ENCODE assay signal across 20 cellular contexts in genomic region chr14:104734991-104735779, GRCh38. TPM values are rescaled to one million over a fixed set of nuclear protein-coding genes. Genes with fewer than 3 reads are reported as not detected.
DNase-seq lines count a peak whose midpoint lies in the region; ATAC-seq, FAIRE-seq and TF ChIP-seq lines count a peak whose summit lies in the region.
"Had no signal": no experiment of that assay in that cellular context is flagged by ENCODE, and none has a peak within 500 bp of the region (broad histone marks: within the 10 kb centered on the region; RNA-seq: fewer than 3 reads in every experiment).

No MANE protein-coding gene starts in this region.

- TF ChIP-seq POLR2A in HepG2 (IDR thresholded peaks at IDR 0.05; ENCODE audit: insufficient read depth in 1 of 2, low read depth in 2 of 2, low read length in 2 of 2) = peak in 1 of 2 experiments; percentile 65; a peak in 2 of 4 replicates
- no peak for TF ChIP-seq POLR2A in stomach (IDR thresholded peaks at IDR 0.05)

- H3K27me3 ChIP-seq in HepG2 (ENCODE audit: control insufficient read depth in 1 of 2, insufficient read depth in 2 of 2, low read length in 2 of 2) (no peaks in the 10 kb centered on the region), stomach (no peaks in the 10 kb centered on the region)
- H3K27me3 ChIP-seq: pancreas had no signal

- H3K4me3 ChIP-seq in HEK293 (ENCODE audit: low read depth, low read length) (no peak overlapping the region), coronary artery (no peak overlapping the region), HepG2 (replicated peaks in 1 of 3; ENCODE audit: insufficient read depth in 1 of 3, low read depth in 2 of 3, low read length in 3 of 3) (peak overlapping the region in 1 of 3 experiments; percentile 15; a peak in 2 of 6 replicates), stomach (no peak overlapping the region)
- H3K4me3 ChIP-seq: mucosa of descending colon, pancreas had no signal

- H4K20me1 ChIP-seq in HepG2 (ENCODE audit: insufficient read depth, low read length) = no peaks in the 10 kb centered on the region

- H3K79me2 ChIP-seq in HepG2 (ENCODE audit: insufficient read depth, low read length) = no peaks in the 10 kb centered on the region

- H3K9me3 ChIP-seq in HEK293 (ENCODE audit: control insufficient read depth, insufficient read depth, low read depth, low read length) = no peaks in the 10 kb centered on the region
- no peaks in the 10 kb centered on the region for H3K9me3 ChIP-seq in HepG2 (ENCODE audit: low read length)
- no peaks in the 10 kb centered on the region for H3K9me3 ChIP-seq in stomach
- H3K9me3 ChIP-seq: Caco-2, mucosa of descending colon, pancreas had no signal

- DNase-seq in coronary artery (ENCODE audit: low spot score) (no peak), HepG2 (ENCODE audit: low spot score) (peak; percentile 83), stomach (no peak), GF-D8 (lab: John Stamatoyannopoulos, UW) (no peak), NCI-H187 treated with DMSO at 0.1 percent for 48 hours (lab: John Stamatoyannopoulos, UW) (no peak), NCI-H128 (lab: John Stamatoyannopoulos, UW; ENCODE audit: unreplicated experiment) (no peak)
- DNase-seq: activated naive CD4-positive, alpha-beta T cell; Caco-2; effector memory CD8-positive, alpha-beta T cell; foreskin fibroblast; GDM1; immature natural killer cell; mucosa of descending colon; NCI-H2227 treated with DMSO at 0.1 percent for 48 hours; pancreas had no signal

- TF ChIP-seq CTCF in HEK293 (tag by site-specific recombination; IDR thresholded peaks at IDR 0.05) (no peak), coronary artery (IDR thresholded peaks at IDR 0.05) (no peak), HepG2 (CRISPR knock-in tag; IDR thresholded peaks at IDR 0.05) (peak; percentile 29), stomach (IDR thresholded peaks at IDR 0.05) (no peak)

- peak overlapping the region; percentile 58 for H3K9ac ChIP-seq in HepG2 (ENCODE audit: insufficient read depth, low read depth, low read length)

- in situ Hi-C loops in HepG2 (cut with HindIII; ENCODE audit: extremely low pct_ligation_motif_present, low pct_unique_long_range_greater_than_20kb) = no loop called here

- H2AFZ ChIP-seq in HepG2 (ENCODE audit: low read length) = no peak overlapping the region

- peak; percentile 37 for TF ChIP-seq RAD21 in HepG2 (CRISPR knock-in tag; IDR thresholded peaks at IDR 0.05)

- H3K4me2 ChIP-seq in HepG2 (ENCODE audit: low read depth, low read length) = peak overlapping the region; percentile 42

- POLR2A ChIA-PET in HEK293 (lab: Yijun Ruan, JAX) = no interaction called here
- POLR2A ChIA-PET in HepG2 (lab: Yijun Ruan, JAX) = interaction anchor here (0.9 to 7.7 kb wide), 8 partner anchors 7 to 69 kb away, joined by 3 to 68 read pairs (median 4); partner anchors contain the start of genes ADSS1 and SIVA1

- ATAC-seq in HepG2 = peak; percentile 67
- ATAC-seq in GM21447 (IDR thresholded peaks at IDR 0.05; ENCODE audit: unreplicated experiment) = no peak
- ATAC-seq: effector memory CD8-positive, alpha-beta T cell; mucosa of descending colon; SK-N-SH treated with all-trans-retinoic acid at 6 μM for 48 hours had no signal

- TF ChIP-seq EP300 in HepG2 (IDR thresholded peaks at IDR 0.05; ENCODE audit: low read depth in 2 of 2, low read length in 2 of 2) = peak in 1 of 2 experiments; percentile 9; a peak in 1 of 4 replicates
- TF ChIP-seq EP300 in HepG2 (CRISPR knock-in tag; IDR thresholded peaks at IDR 0.05; ENCODE audit: borderline replicate concordance) = peak; percentile 55; the same call in 1 of the 2 replicates
- TF ChIP-seq EP300 in stomach (IDR thresholded peaks at IDR 0.05) = no peak

- intact Hi-C loops in HepG2 (cut with micrococcal nuclease; ENCODE audit: unreplicated experiment) (no loop called here), stomach (cut with DNase I; ENCODE audit: low total_unique reads) (no loop called here)

- 42% methylated on average over 17 of the region's 31 CpGs for whole genome bisulfite sequencing in HepG2 (ENCODE audit: low lambda C conversion rate)
- 79 to 90% (median 85%) methylated on average over 25 to 31 of the region's 31 CpGs for WGBS in stomach, 5 donors

- H3K27ac ChIP-seq in HEK293 (ENCODE audit: extremely low read depth, low read depth, low read length) (no peak overlapping the region), coronary artery (peak overlapping the region; percentile 80 to 94), HepG2 (ENCODE audit: extremely low read length, insufficient read depth, low read length) (peak overlapping the region; percentile 79), stomach (peak overlapping the region in 4 of 5 donors; percentile 77 to 89 (median 82))
- H3K27ac ChIP-seq: VCaP had no signal

- H3K4me1 ChIP-seq in HEK293 (ENCODE audit: control insufficient read depth, insufficient read depth, low read length) (no peaks in the 10 kb centered on the region), HepG2 (ENCODE audit: insufficient read depth, low read length) (peaks cover 70% of the 10 kb centered on the region), stomach (peaks cover 39 to 62% (median 46%) of the 10 kb centered on the region in 4 donors)
- H3K4me1 ChIP-seq: Caco-2, pancreas had no signal

- FAIRE-seq in HepG2 (lab: Jason Lieb, UNC) = peak; percentile 55
- FAIRE-seq: bronchial epithelial cell, pancreas had no signal

- CTCF ChIA-PET in HEK293 (lab: Yijun Ruan, JAX) (interaction anchor here (0.5 to 0.6 kb wide), 2 partner anchors 47 to 87 kb away, joined by 3 to 4 read pairs; no protein-coding TSS in a partner anchor), HepG2 (lab: Yijun Ruan, JAX; ENCODE audit: low intra/inter-chr PET ratio, low total read pairs) (no interaction called here)

- BruUV-seq in HepG2 (replicated peaks; lab: Mats Ljungman, UMichigan) = no TSS peak

- H3K36me3 ChIP-seq in HEK293 (ENCODE audit: control insufficient read depth in 2 of 2, insufficient read depth in 1 of 2, low read length in 2 of 2) (no peaks in the 10 kb centered on the region), HepG2 (replicated peaks in 1 of 2; ENCODE audit: control insufficient read depth in 1 of 2, insufficient read depth in 2 of 2, low read length in 2 of 2) (no peaks in the 10 kb centered on the region; a peak in 1 of 5 replicates), stomach (peaks cover 0 to 10% (median 6%) of the 10 kb centered on the region in 4 donors)
- H3K36me3 ChIP-seq: pancreas had no signal

RNA-seq across cellular contexts. Expression of gene ADSS1, which starts 11.2 kb away (rescaled TPM):
- total RNA-seq in HepG2 (2016; rRNA removed; fragmentation: Illumina TruSeq; extraction: Trizol) = 0.98 and 1.0 TPM in 2 replicates
- 0.81 and 1.1 TPM in 2 replicates for total RNA-seq in HepG2 (2016; cell fraction: cytosol; rRNA removed; fragmentation: Illumina TruSeq; extraction: Trizol; ENCODE audit: low read depth)
- 0.56 and 1.3 TPM in 2 replicates for total RNA-seq in HepG2 (2016; cell fraction: insoluble cytoplasmic fraction; rRNA removed; fragmentation: Illumina TruSeq; extraction: Trizol)
- total RNA-seq in HepG2 (2016; cell fraction: membrane; rRNA removed; fragmentation: Illumina TruSeq; extraction: Trizol) = 1.6 and 1.9 TPM in 2 replicates
- total RNA-seq in HepG2 (2016; cell fraction: nucleus; rRNA removed; fragmentation: Illumina TruSeq; extraction: Trizol) = 1.3 and 1.5 TPM in 2 replicates
- polyA plus RNA-seq in HepG2 (2011; rRNA removed) = 36.7 and 45.2 TPM in 2 replicates
- 20.7 and 22.4 TPM in 2 replicates for polyA plus RNA-seq in HepG2 (2011; cell fraction: cytosol; rRNA removed)
- polyA plus RNA-seq in HepG2 (2011; cell fraction: nucleus; rRNA removed) = 219 and 230 TPM in 2 replicates
- polyA plus RNA-seq in HepG2 (2012) = 37.3 and 46.9 TPM in 2 replicates
- 0.70 and 1.5 TPM in 2 replicates for polyA plus RNA-seq in HepG2 (2016; cell fraction: cytosol; fragmentation: Illumina TruSeq; extraction: Trizol; ENCODE audit: low read depth)
- polyA plus RNA-seq in HepG2 (2016; cell fraction: insoluble cytoplasmic fraction; fragmentation: Illumina TruSeq; extraction: Trizol; ENCODE audit: low read depth) = 1.3 and 2.2 TPM in 2 replicates
- polyA plus RNA-seq in HepG2 (2016; cell fraction: membrane; fragmentation: Illumina TruSeq; extraction: Trizol; ENCODE audit: low read depth) = 1.5 and 2.0 TPM in 2 replicates
- polyA plus RNA-seq in HepG2 (2016; cell fraction: nucleus; fragmentation: Illumina TruSeq; extraction: Trizol; ENCODE audit: insufficient read depth, low read depth) = 3.7 and 4.4 TPM in 2 replicates
- 12.3 and 14.1 TPM in 2 replicates for polyA minus RNA-seq in HepG2 (2011; rRNA and poly(A)+ RNA removed; ENCODE audit: low replicate concordance)
- polyA minus RNA-seq in HepG2 (2011; cell fraction: cytosol; rRNA and poly(A)+ RNA removed) = 6.8 and 7.6 TPM in 2 replicates
- polyA minus RNA-seq in HepG2 (2011; cell fraction: nucleus; rRNA and poly(A)+ RNA removed) = 30.6 and 31.2 TPM in 2 replicates
- total RNA-seq in stomach = 10 to 100 TPM in 1 of 5 donors, 1 to 10 TPM in 3, not detected in 1; 7.0 to 59.4 (median 7.6) TPM
- polyA plus RNA-seq in stomach = 10 to 100 TPM; 12.3 to 16.7 (median 14.5) TPM

RNA-seq across cellular contexts. Expression of gene SIVA1, which starts 17.8 kb away (rescaled TPM):
- total RNA-seq in HepG2 (2016; rRNA removed; fragmentation: Illumina TruSeq; extraction: Trizol) (153 and 186 TPM in 2 replicates), stomach (100 to 1,000 TPM in 4 of 5 donors, 10 to 100 TPM in 1; 73.3 to 366 (median 252) TPM)
- 171 and 229 TPM in 2 replicates for total RNA-seq in HepG2 (2016; cell fraction: cytosol; rRNA removed; fragmentation: Illumina TruSeq; extraction: Trizol; ENCODE audit: low read depth)
- 166 and 191 TPM in 2 replicates for total RNA-seq in HepG2 (2016; cell fraction: insoluble cytoplasmic fraction; rRNA removed; fragmentation: Illumina TruSeq; extraction: Trizol)
- total RNA-seq in HepG2 (2016; cell fraction: membrane; rRNA removed; fragmentation: Illumina TruSeq; extraction: Trizol) = 186 and 219 TPM in 2 replicates
- 86.2 and 101 TPM in 2 replicates for total RNA-seq in HepG2 (2016; cell fraction: nucleus; rRNA removed; fragmentation: Illumina TruSeq; extraction: Trizol)
- polyA plus RNA-seq in HepG2 (2011; rRNA removed) (123 and 142 TPM in 2 replicates), stomach (100 to 1,000 TPM; 200 to 247 (median 213) TPM)
- polyA plus RNA-seq in HepG2 (2011; cell fraction: cytosol; rRNA removed) = 108 and 239 TPM in 2 replicates
- 125 and 162 TPM in 2 replicates for polyA plus RNA-seq in HepG2 (2011; cell fraction: nucleus; rRNA removed)
- polyA plus RNA-seq in HepG2 (2012) = 61.3 and 68.1 TPM in 2 replicates
- polyA plus RNA-seq in HepG2 (2016; cell fraction: cytosol; fragmentation: Illumina TruSeq; extraction: Trizol; ENCODE audit: low read depth) = 162 and 202 TPM in 2 replicates
- polyA plus RNA-seq in HepG2 (2016; cell fraction: insoluble cytoplasmic fraction; fragmentation: Illumina TruSeq; extraction: Trizol; ENCODE audit: low read depth) = 128 and 130 TPM in 2 replicates
- polyA plus RNA-seq in HepG2 (2016; cell fraction: membrane; fragmentation: Illumina TruSeq; extraction: Trizol; ENCODE audit: low read depth) = 134 and 168 TPM in 2 replicates
- 129 and 133 TPM in 2 replicates for polyA plus RNA-seq in HepG2 (2016; cell fraction: nucleus; fragmentation: Illumina TruSeq; extraction: Trizol; ENCODE audit: insufficient read depth, low read depth)
- polyA minus RNA-seq in HepG2 (2011; rRNA and poly(A)+ RNA removed; ENCODE audit: low replicate concordance) = 49.5 and 64.5 TPM in 2 replicates
- 22.7 and 31.5 TPM in 2 replicates for polyA minus RNA-seq in HepG2 (2011; cell fraction: cytosol; rRNA and poly(A)+ RNA removed)
- 17.3 and 18.4 TPM in 2 replicates for polyA minus RNA-seq in HepG2 (2011; cell fraction: nucleus; rRNA and poly(A)+ RNA removed)

RNA-seq across cellular contexts. Expression of gene INF2, which starts 45.8 kb away (rescaled TPM):
- total RNA-seq in HepG2 (2016; rRNA removed; fragmentation: Illumina TruSeq; extraction: Trizol) (16.4 and 18.1 TPM in 2 replicates), stomach (100 to 1,000 TPM in 4 of 5 donors, 10 to 100 TPM in 1; 45.9 to 385 (median 184) TPM)
- total RNA-seq in HepG2 (2016; cell fraction: cytosol; rRNA removed; fragmentation: Illumina TruSeq; extraction: Trizol; ENCODE audit: low read depth) = 11.2 and 14.6 TPM in 2 replicates
- total RNA-seq in HepG2 (2016; cell fraction: insoluble cytoplasmic fraction; rRNA removed; fragmentation: Illumina TruSeq; extraction: Trizol) = 17.0 and 18.3 TPM in 2 replicates
- total RNA-seq in HepG2 (2016; cell fraction: membrane; rRNA removed; fragmentation: Illumina TruSeq; extraction: Trizol) = 23.4 and 24.7 TPM in 2 replicates
- 17.7 and 25.0 TPM in 2 replicates for total RNA-seq in HepG2 (2016; cell fraction: nucleus; rRNA removed; fragmentation: Illumina TruSeq; extraction: Trizol)
- polyA plus RNA-seq in HepG2 (2011; rRNA removed) (26.4 and 33.4 TPM in 2 replicates), stomach (100 to 1,000 TPM in 1 of 3 donors, 10 to 100 TPM in 2; 74.7 to 113 (median 90.3) TPM)
- 14.8 and 26.4 TPM in 2 replicates for polyA plus RNA-seq in HepG2 (2011; cell fraction: cytosol; rRNA removed)
- polyA plus RNA-seq in HepG2 (2011; cell fraction: nucleus; rRNA removed) = 229 and 296 TPM in 2 replicates
- 28.4 and 33.9 TPM in 2 replicates for polyA plus RNA-seq in HepG2 (2012)
- polyA plus RNA-seq in HepG2 (2016; cell fraction: cytosol; fragmentation: Illumina TruSeq; extraction: Trizol; ENCODE audit: low read depth) = 13.6 and 14.2 TPM in 2 replicates
- polyA plus RNA-seq in HepG2 (2016; cell fraction: insoluble cytoplasmic fraction; fragmentation: Illumina TruSeq; extraction: Trizol; ENCODE audit: low read depth) = 20.2 and 25.5 TPM in 2 replicates
- polyA plus RNA-seq in HepG2 (2016; cell fraction: membrane; fragmentation: Illumina TruSeq; extraction: Trizol; ENCODE audit: low read depth) = 17.5 and 20.7 TPM in 2 replicates
- polyA plus RNA-seq in HepG2 (2016; cell fraction: nucleus; fragmentation: Illumina TruSeq; extraction: Trizol; ENCODE audit: insufficient read depth, low read depth) = 61.5 and 67.7 TPM in 2 replicates
- 34.0 and 46.7 TPM in 2 replicates for polyA minus RNA-seq in HepG2 (2011; rRNA and poly(A)+ RNA removed; ENCODE audit: low replicate concordance)
- polyA minus RNA-seq in HepG2 (2011; cell fraction: cytosol; rRNA and poly(A)+ RNA removed) = 23.8 and 25.1 TPM in 2 replicates
- polyA minus RNA-seq in HepG2 (2011; cell fraction: nucleus; rRNA and poly(A)+ RNA removed) = 29.2 and 32.3 TPM in 2 replicates

Comparison
In these comparisons a context has a peak if more than half of its experiments do, and no peak if none do; other contexts are left out.
1. Of the 63 proteins assayed by ChIP-seq in both HepG2 and HEK293: peak only in HepG2: ATF2, CTCF, GLI4, HOXA7, KLF16, KLF9 and 24 more; only in HEK293: none; in both: none; in neither: 33.